ENCODE assay signal across 25 cellular contexts in genomic region chr1:151995774-151996173, GRCh38. TPM values are rescaled to one million over a fixed set of nuclear protein-coding genes. Genes with fewer than 3 reads are reported as not detected.
DNase-seq lines count a peak whose midpoint lies in the region; TF ChIP-seq lines count a peak whose summit lies in the region.
"Had no signal": no experiment of that assay in that cellular context is flagged by ENCODE, and none has a peak within 500 bp of the region (broad histone marks: within the 10 kb centered on the region; RNA-seq: fewer than 3 reads in every experiment).

No MANE protein-coding gene starts in this region.

- H3K36me3 ChIP-seq in breast epithelium (no peaks in the 10 kb centered on the region), SJSA1 (peaks cover 13% of the 10 kb centered on the region)

- BruUV-seq in MCF 10A (replicated peaks; lab: Mats Ljungman, UMichigan): no TSS peak

- no peak overlapping the region for H3K4me3 Mint-ChIP-seq in MCF 10A (ENCODE audit: unreplicated experiment)
- no peak overlapping the region for H3K4me3 Mint-ChIP-seq in CD14-positive monocyte
- no peak overlapping the region for H3K4me3 Mint-ChIP-seq in mesothelial cell of epicardium
- H3K4me3 Mint-ChIP-seq: activated naive CD4-positive, alpha-beta T cell treated with anti-CD3 and anti-CD28 coated beads for 36 hours had no signal

- H3K27ac ChIP-seq in breast epithelium: no peak overlapping the region
- H3K27ac ChIP-seq in SJSA1: peak overlapping the region; percentile 61
- H3K27ac ChIP-seq in dorsolateral prefrontal cortex: no peak overlapping the region

- H3K9me3 Mint-ChIP-seq in MCF 10A (ENCODE audit: unreplicated experiment): no peaks in the 10 kb centered on the region
- H3K9me3 Mint-ChIP-seq in CD14-positive monocyte: peaks cover 0 to 5% (median 0%) of the 10 kb centered on the region in 7 donors
- H3K9me3 Mint-ChIP-seq in mesothelial cell of epicardium: no peaks in the 10 kb centered on the region
- H3K9me3 Mint-ChIP-seq: activated B cell treated with CpG ODN at 0.5 μM for 24 hours; activated CD8-positive, alpha-beta T cell treated with anti-CD3 and anti-CD28 coated beads for 36 hours; activated naive CD4-positive, alpha-beta T cell treated with anti-CD3 and anti-CD28 coated beads for 36 hours; activated T-cell treated with anti-CD3 and anti-CD28 coated beads, Interleukin-2, amount 50 U/mL, for 24 hours; natural killer cell treated with Interleukin-12 subunit alpha and Interleukin-12 subunit beta and Interleukin-15 and Interleukin-18, amount 100 ng/mL, for 72 hours had no signal

- no peaks in the 10 kb centered on the region for H3K27me3 Mint-ChIP-seq in MCF 10A (ENCODE audit: insufficient read depth, unreplicated experiment)
- H3K27me3 Mint-ChIP-seq in CD14-positive monocyte (ENCODE audit: low read depth in 3 of 3): peaks cover 0 to 7% (median 5%) of the 10 kb centered on the region in 3 donors
- peaks cover 4% of the 10 kb centered on the region for H3K27me3 Mint-ChIP-seq in mesothelial cell of epicardium (ENCODE audit: low read depth)
- H3K27me3 Mint-ChIP-seq: activated CD8-positive, alpha-beta T cell treated with anti-CD3 and anti-CD28 coated beads for 36 hours; activated T-cell treated with anti-CD3 and anti-CD28 coated beads, Interleukin-2, amount 50 U/mL, for 24 hours had no signal

- DNase-seq in MCF 10A (ENCODE audit: unreplicated experiment) (peak; percentile 54), breast epithelium (ENCODE audit: low spot score in 2 of 2) (no peak), SJSA1 (ENCODE audit: low read depth in 1 of 2, low spot score in 2 of 2) (peak in 1 of 2 experiments; percentile 43), fibroblast of gingiva (ENCODE audit: low read depth) (peak; percentile 60), dorsolateral prefrontal cortex (no peak), CD14-positive monocyte (ENCODE audit: low spot score) (no peak), mesothelial cell of epicardium (ENCODE audit: low spot score in 2 of 2, unreplicated experiment in 2 of 2) (no peak), NCI-H1417 (lab: John Stamatoyannopoulos, UW) (no peak)
- DNase-seq: ACHN; activated B cell treated with CpG ODN at 0.5 μM for 24 hours; activated CD8-positive, alpha-beta T cell treated with anti-CD3 and anti-CD28 coated beads for 36 hours; activated naive CD4-positive, alpha-beta T cell treated with anti-CD3 and anti-CD28 coated beads for 36 hours; activated T-cell treated with anti-CD3 and anti-CD28 coated beads, Interleukin-2, amount 50 U/mL, for 24 hours; aorta; cerebellar nuclear complex; effector CD8-positive, alpha-beta T cell; foreskin melanocyte; kidney glomerular epithelial cell; NCI-H2171; posterior cingulate gyrus; SIG-M5; stimulated activated CD4-positive, alpha-beta T cell treated with anti-CD3 and anti-CD28 coated beads, Interleukin-1b, Interleukin-23, amount 100 ng/mL, for 48 hours; stimulated activated naive CD8-positive, alpha-beta T cell treated with anti-CD3 and anti-CD28 coated beads, Interleukin-15, Interleukin-2, amounts not matched to agents 100 U/mL and 50 U/mL, for 24 hours; T-helper 2 cell had no signal

- no peak for TF ChIP-seq CTCF in MCF 10A (IDR thresholded peaks at IDR 0.05; ENCODE audit: unreplicated experiment)
- TF ChIP-seq CTCF in breast epithelium (IDR thresholded peaks at IDR 0.05): no peak
- no peak for TF ChIP-seq CTCF in dorsolateral prefrontal cortex (IDR thresholded peaks at IDR 0.05 in 54 of 56, conservative IDR thresholded peaks at IDR 0.05 in 2 of 56; ENCODE audit: low read depth in 1 of 56, partially characterized antibody in 56 of 56)
- TF ChIP-seq CTCF in CD14-positive monocyte (IDR thresholded peaks at IDR 0.05): no peak
- TF ChIP-seq CTCF in mesothelial cell of epicardium (IDR thresholded peaks at IDR 0.05; ENCODE audit: unreplicated experiment): no peak

- no peak for TF ChIP-seq POLR2A in breast epithelium (IDR thresholded peaks at IDR 0.05)

- H3K4me3 ChIP-seq in breast epithelium (no peak overlapping the region), SJSA1 (no peak overlapping the region), dorsolateral prefrontal cortex (no peak overlapping the region)

- H3K27ac Mint-ChIP-seq in MCF 10A (ENCODE audit: low read depth, unreplicated experiment) (no peak overlapping the region), CD14-positive monocyte (peak overlapping the region in 1 of 7 donors; percentile 58), mesothelial cell of epicardium (no peak overlapping the region)
- H3K27ac Mint-ChIP-seq: activated B cell treated with CpG ODN at 0.5 μM for 24 hours; activated CD8-positive, alpha-beta T cell treated with anti-CD3 and anti-CD28 coated beads for 36 hours; activated naive CD4-positive, alpha-beta T cell treated with anti-CD3 and anti-CD28 coated beads for 36 hours had no signal

- H3K4me1 Mint-ChIP-seq in MCF 10A (ENCODE audit: insufficient read depth, unreplicated experiment) (peaks cover 52% of the 10 kb centered on the region), CD14-positive monocyte (peaks cover 36% of the 10 kb centered on the region), mesothelial cell of epicardium (peaks cover 29% of the 10 kb centered on the region)

- H3K27me3 ChIP-seq in breast epithelium: no peaks in the 10 kb centered on the region
- H3K27me3 ChIP-seq in SJSA1 (replicated peaks): no peaks in the 10 kb centered on the region
- H3K27me3 ChIP-seq in dorsolateral prefrontal cortex: peaks cover 0 to 39% (median 12%) of the 10 kb centered on the region in 45 donors

- peaks cover 0 to 10% of the 10 kb centered on the region in 2 donors for H3K4me1 ChIP-seq in breast epithelium
- peaks cover 41% of the 10 kb centered on the region for H3K4me1 ChIP-seq in SJSA1 (replicated peaks)

- intact Hi-C loops in MCF 10A (cut with micrococcal nuclease): loop anchor here (1.0 kb wide), 4 partner anchors 27 to 106 kb away; no protein-coding TSS in a partner anchor
- intact Hi-C loops in breast epithelium (cut with DNase I; ENCODE audit: low total_unique reads): no loop called here
- intact Hi-C loops in dorsolateral prefrontal cortex (cut with DNase I): no loop called here
- intact Hi-C loops in CD14-positive monocyte (cut with micrococcal nuclease): loop anchor here (2.0 to 10.0 kb wide), 3 partner anchors 61 to 381 kb away; partner anchors contain the start of gene SNX27 (in 1 of the 2)

- CTCF ChIA-PET in MCF 10A (lab: Yijun Ruan, JAX): interaction anchor here (0.6 to 23.4 kb wide), 21 partner anchors 8 to 107 kb away, joined by 3 to 543 read pairs (median 4); partner anchors contain the start of gene THEM4

- peaks cover 18% of the 10 kb centered on the region for H3K36me3 Mint-ChIP-seq in MCF 10A (ENCODE audit: insufficient read depth, unreplicated experiment)
- peaks cover 14 to 17% of the 10 kb centered on the region in 2 donors for H3K36me3 Mint-ChIP-seq in CD14-positive monocyte
- no peaks in the 10 kb centered on the region for H3K36me3 Mint-ChIP-seq in mesothelial cell of epicardium
- H3K36me3 Mint-ChIP-seq: natural killer cell treated with Interleukin-12 subunit alpha and Interleukin-12 subunit beta and Interleukin-15 and Interleukin-18, amount 100 ng/mL, for 72 hours had no signal

- H3K9me3 ChIP-seq in breast epithelium (no peaks in the 10 kb centered on the region), SJSA1 (replicated peaks) (no peaks in the 10 kb centered on the region; the same call in 1 of the 2 replicates)

- POLR2A ChIA-PET in MCF 10A (lab: Yijun Ruan, JAX): interaction anchor here (1.1 to 21.0 kb wide), 7 partner anchors 10 to 86 kb away, joined by 3 to 1089 read pairs (median 218); partner anchors contain the start of genes S100A11 and THEM4

RNA-seq across cellular contexts. Expression of gene S100A10, which starts 2.1 kb away (rescaled TPM):
- total RNA-seq in MCF 10A (2022) (1,693 and 1,694 TPM in 2 replicates), breast epithelium (100 to 1,000 TPM in 1 of 3 donors, 10 to 100 TPM in 2; 70.4 to 156 (median 84.9) TPM), dorsolateral prefrontal cortex (100 to 1,000 TPM in 2 of 120 experiments, 10 to 100 TPM in 118; 11.5 to 123 (median 26.9) TPM), mesothelial cell of epicardium (219 to 234 TPM (median 222 TPM) in 3 replicates)
- total RNA-seq in SJSA1 (2014; rRNA removed; shearing (Covaris generic)): 90.2 and 151 TPM in 2 replicates
- polyA plus RNA-seq in CD14-positive monocyte: 1,000 to 10,000 TPM; 2,129 to 2,138 TPM

RNA-seq across cellular contexts. Expression of gene S100A11, which starts 41.0 kb away (rescaled TPM):
- total RNA-seq in MCF 10A (2022) (1,562 and 1,998 TPM in 2 replicates), breast epithelium (100 to 1,000 TPM; 220 to 325 (median 275) TPM), dorsolateral prefrontal cortex (100 to 1,000 TPM in 2 of 120 experiments, 10 to 100 TPM in 110, 1 to 10 TPM in 8; 7.0 to 134 (median 22.1) TPM), mesothelial cell of epicardium (351 to 373 TPM (median 358 TPM) in 3 replicates)
- total RNA-seq in SJSA1 (2014; rRNA removed; shearing (Covaris generic)): 228 and 284 TPM in 2 replicates
- polyA plus RNA-seq in CD14-positive monocyte: 1,000 to 10,000 TPM; 2,621 to 3,364 TPM

Comparison
In these comparisons a context has a peak if more than half of its experiments do, and no peak if none do; other contexts are left out.
1. DNase-seq: peak in MCF 10A (single experiment) and fibroblast of gingiva (single experiment); none in breast epithelium (0 of 2), dorsolateral prefrontal cortex (0 of 10), CD14-positive monocyte (single experiment), mesothelial cell of epicardium (0 of 2) and NCI-H1417 (0 of 3).
2. intact Hi-C loops: an anchor here in MCF 10A (1.0 kb wide) and CD14-positive monocyte (2.0 to 10.0 kb wide); none called in breast epithelium and dorsolateral prefrontal cortex.